ENCODE assay signal across 9 cellular contexts in genomic region chr16:31138621-31139578, GRCh38. TPM values are rescaled to one million over a fixed set of nuclear protein-coding genes. Genes with fewer than 3 reads are reported as not detected.
DNase-seq lines count a peak whose midpoint lies in the region; ATAC-seq, FAIRE-seq and TF ChIP-seq lines count a peak whose summit lies in the region.
"Had no signal": no experiment of that assay in that cellular context is flagged by ENCODE, and none has a peak within 500 bp of the region (broad histone marks: within the 10 kb centered on the region; RNA-seq: fewer than 3 reads in every experiment).

No MANE protein-coding gene starts in this region.

- TF ChIP-seq POLR2A in heart left ventricle (IDR thresholded peaks at IDR 0.05) (no peak), GM12892 (IDR thresholded peaks at IDR 0.05; ENCODE audit: low read depth, low read length) (no peak)

- peak overlapping the region; percentile 9 for H3K4me2 ChIP-seq in mesendoderm (ENCODE audit: low read length)

- H3K79me2 ChIP-seq in mesendoderm (ENCODE audit: control insufficient read depth, insufficient read depth, low read length), result peaks cover 8% of the 10 kb centered on the region

- no peak overlapping the region for H4K5ac ChIP-seq in mesendoderm (ENCODE audit: low read length)

- ATAC-seq in heart left ventricle, result peak in 2 of 4 donors; percentile 3
- no peak for ATAC-seq in Right ventricle myocardium inferior
- ATAC-seq in GM21576 (IDR thresholded peaks at IDR 0.05; ENCODE audit: unreplicated experiment), result no peak
- ATAC-seq in HG03571 (IDR thresholded peaks at IDR 0.05; ENCODE audit: unreplicated experiment), result no peak
- ATAC-seq in HG03095 (IDR thresholded peaks at IDR 0.05; ENCODE audit: unreplicated experiment), result no peak

- H2BK120ac ChIP-seq in mesendoderm (ENCODE audit: low read depth, low read length), result no peak overlapping the region

- no peaks in the 10 kb centered on the region for H3K9me3 ChIP-seq in heart left ventricle
- H3K9me3 ChIP-seq in endodermal cell (ENCODE audit: control insufficient read depth, low read length), result no peaks in the 10 kb centered on the region

- H3K36me3 ChIP-seq in heart left ventricle, result no peaks in the 10 kb centered on the region
- H3K36me3 ChIP-seq in endodermal cell (ENCODE audit: control insufficient read depth, insufficient read depth, low read length), result no peaks in the 10 kb centered on the region
- H3K36me3 ChIP-seq in mesendoderm (ENCODE audit: control insufficient read depth, insufficient read depth, low read length), result no peaks in the 10 kb centered on the region

- H3K4ac ChIP-seq in mesendoderm (ENCODE audit: low read depth, low read length), result no peak overlapping the region

- peaks cover 6% of the 10 kb centered on the region for H3K79me1 ChIP-seq in mesendoderm (ENCODE audit: low read length)

- intact Hi-C loops in heart left ventricle (cut with DNase I), result no loop called here
- intact Hi-C loops in Right ventricle myocardium inferior (cut with DNase I), result no loop called here

- peak overlapping the region; percentile 7 for H2AK5ac ChIP-seq in mesendoderm (ENCODE audit: low read length)

- peak overlapping the region; percentile 85 for H3K23ac ChIP-seq in mesendoderm (ENCODE audit: low read length)

- DNase-seq in heart left ventricle (peak in 3 of 5 donors; percentile 61 to 75 (median 71)), Right ventricle myocardium inferior (ENCODE audit: missing footprints) (no peak), endodermal cell (peak; percentile 89), mesendoderm (peak; percentile 89), GM12892 (ENCODE audit: insufficient read length) (no peak)

- H3K9ac ChIP-seq in endodermal cell (ENCODE audit: extremely low read depth, low read length, poor library complexity, severe bottlenecking), result no peak overlapping the region
- peak overlapping the region; percentile 50 for H3K9ac ChIP-seq in mesendoderm (ENCODE audit: low read length)

- peaks cover 26% of the 10 kb centered on the region for H3K4me1 Mint-ChIP-seq in endodermal cell

- peaks cover 9% of the 10 kb centered on the region for H3K27me3 Mint-ChIP-seq in endodermal cell (ENCODE audit: insufficient read depth)

- no peak for TF ChIP-seq CTCF in heart left ventricle (IDR thresholded peaks at IDR 0.05)
- no peak for TF ChIP-seq CTCF in endodermal cell (conservative IDR thresholded peaks at IDR 0.05)

- H3K27me3 ChIP-seq in heart left ventricle (no peaks in the 10 kb centered on the region), endodermal cell (ENCODE audit: control insufficient read depth, insufficient read depth, low read length, poor library complexity, severe bottlenecking) (no peaks in the 10 kb centered on the region), mesendoderm (ENCODE audit: insufficient read depth, low read length, poor library complexity) (no peaks in the 10 kb centered on the region)

- WGBS in heart left ventricle, 4 donors, result 35 to 42% (median 39%) methylated on average over 21 to 27 of the region's 27 CpGs
- 78 to 88% methylated on average over 5 to 27 of the region's 27 CpGs for WGBS in endodermal cell (ENCODE audit: insufficient coverage in 1 of 2, insufficient read length in 1 of 2), 2 experiments
- no CpG with 5 or more reads among the region's 27 CpGs for WGBS in mesendoderm (ENCODE audit: extremely low coverage, insufficient coverage, low lambda C conversion rate)

- H3K36me3 Mint-ChIP-seq in endodermal cell (ENCODE audit: low read depth), result no peaks in the 10 kb centered on the region

- peak overlapping the region in 4 of 12 donors; percentile 4 to 15 (median 7) for H3K4me3 ChIP-seq in heart left ventricle
- H3K4me3 ChIP-seq in endodermal cell (ENCODE audit: low read length), result no peak overlapping the region
- no peak overlapping the region for H3K4me3 ChIP-seq in mesendoderm (ENCODE audit: low read length)

- no peak overlapping the region for H3K4me3 Mint-ChIP-seq in endodermal cell

- H3K4me1 ChIP-seq in heart left ventricle (peaks cover 3 to 53% (median 30%) of the 10 kb centered on the region in 12 donors), endodermal cell (ENCODE audit: control insufficient read depth, insufficient read depth, low read length) (peaks cover 7% of the 10 kb centered on the region), mesendoderm (ENCODE audit: control insufficient read depth, low read depth, low read length) (peaks cover 18% of the 10 kb centered on the region)

- H2BK5ac ChIP-seq in mesendoderm (ENCODE audit: low read length), result peak overlapping the region; percentile 39

- H4K8ac ChIP-seq in mesendoderm (ENCODE audit: low read depth, low read length), result no peak overlapping the region

- H3K9me3 Mint-ChIP-seq in endodermal cell, result no peaks in the 10 kb centered on the region

- peak overlapping the region; percentile 79 for H3K56ac ChIP-seq in mesendoderm (ENCODE audit: low read length)

- H3K27ac Mint-ChIP-seq in endodermal cell, result no peak overlapping the region

- no peak overlapping the region for H2BK15ac ChIP-seq in mesendoderm (replicated peaks; ENCODE audit: low read depth)

- H3K18ac ChIP-seq in mesendoderm (ENCODE audit: low read length), result peak overlapping the region; percentile 46

- H3K27ac ChIP-seq in heart left ventricle (peak overlapping the region in 4 of 12 donors; percentile 22 to 60 (median 34)), endodermal cell (ENCODE audit: low read depth, low read length) (no peak overlapping the region), mesendoderm (ENCODE audit: low read depth, low read length) (no peak overlapping the region)

- FAIRE-seq in GM12892 (lab: Jason Lieb, UNC), result no peak

RNA-seq across cellular contexts. Expression of gene PRSS8, which starts 3.4 kb away (rescaled TPM):
- total RNA-seq in heart left ventricle, result under 1 TPM in 4 of 9 donors, not detected in 5; 0.17 to 0.44 (median 0.39) TPM
- polyA plus RNA-seq in heart left ventricle, result under 1 TPM; 0.17 to 0.23 TPM
- total RNA-seq in Right ventricle myocardium inferior, result not detected
- 10 to 100 TPM; 79.7 to 80.1 TPM for total RNA-seq in endodermal cell
- polyA plus RNA-seq in endodermal cell (2013, experiment 1 of 2), result 22.8 TPM
- polyA plus RNA-seq in endodermal cell (2013, experiment 2 of 2), result 16.6 TPM
- polyA plus RNA-seq in mesendoderm (2013, experiment 1 of 2), result 64.9 TPM
- 65.6 TPM for polyA plus RNA-seq in mesendoderm (2013, experiment 2 of 2)
- 0.21 TPM for polyA plus RNA-seq in GM12892 (2012; ENCODE audit: missing spikeins)
- polyA plus RNA-seq: AG04450 had no signal

RNA-seq across cellular contexts. Expression of gene PRSS36, which starts 11.0 kb away (rescaled TPM):
- total RNA-seq in heart left ventricle, result 1 to 10 TPM in 7 of 9 donors, under 1 TPM in 2; 0.35 to 5.1 (median 1.2) TPM
- 1 to 10 TPM; 1.0 to 2.6 TPM for polyA plus RNA-seq in heart left ventricle
- total RNA-seq in Right ventricle myocardium inferior, result 3.0 TPM
- total RNA-seq in endodermal cell, result under 1 TPM; 0.22 to 0.71 TPM
- 0.46 TPM for polyA plus RNA-seq in endodermal cell (2013, experiment 1 of 2)
- polyA plus RNA-seq in endodermal cell (2013, experiment 2 of 2), result 0.29 TPM
- polyA plus RNA-seq in mesendoderm (2013, experiment 1 of 2), result 0.39 TPM
- 0.32 TPM for polyA plus RNA-seq in mesendoderm (2013, experiment 2 of 2)
- 0.28 TPM for polyA plus RNA-seq in GM12892 (2012; ENCODE audit: missing spikeins)

RNA-seq across cellular contexts. Expression of gene KAT8, which starts 21.4 kb away (rescaled TPM):
- 10 to 100 TPM; 52.8 to 79.8 (median 64.7) TPM for total RNA-seq in heart left ventricle
- polyA plus RNA-seq in heart left ventricle, result 10 to 100 TPM; 56.7 to 83.2 TPM
- total RNA-seq in Right ventricle myocardium inferior, result 67.4 TPM
- 10 to 100 TPM; 51.0 to 55.8 TPM for total RNA-seq in endodermal cell
- 71.1 TPM for polyA plus RNA-seq in endodermal cell (2013, experiment 1 of 2)
- polyA plus RNA-seq in endodermal cell (2013, experiment 2 of 2), result 61.7 TPM
- 33.3 TPM for polyA plus RNA-seq in mesendoderm (2013, experiment 1 of 2)
- polyA plus RNA-seq in mesendoderm (2013, experiment 2 of 2), result 35.2 TPM
- 31.5 TPM for polyA plus RNA-seq in GM12892 (2012; ENCODE audit: missing spikeins)

RNA-seq across cellular contexts. Expression of gene BCKDK, which starts 30.7 kb away (rescaled TPM):
- 100 to 1,000 TPM in 2 of 9 donors, 10 to 100 TPM in 7; 61.9 to 134 (median 70.0) TPM for total RNA-seq in heart left ventricle
- polyA plus RNA-seq in heart left ventricle, result 10 to 100 TPM; 42.6 to 57.4 TPM
- 79.7 TPM for total RNA-seq in Right ventricle myocardium inferior
- total RNA-seq in endodermal cell, result 10 to 100 TPM; 47.0 to 57.7 TPM
- polyA plus RNA-seq in endodermal cell (2013, experiment 1 of 2), result 44.3 TPM
- polyA plus RNA-seq in endodermal cell (2013, experiment 2 of 2), result 42.0 TPM
- polyA plus RNA-seq in mesendoderm (2013, experiment 1 of 2), result 38.4 TPM
- 38.4 TPM for polyA plus RNA-seq in mesendoderm (2013, experiment 2 of 2)
- polyA plus RNA-seq in GM12892 (2012; ENCODE audit: missing spikeins), result 21.5 TPM

RNA-seq across cellular contexts. Expression of gene FUS, which starts 41.0 kb away (rescaled TPM):
- total RNA-seq in heart left ventricle (100 to 1,000 TPM in 7 of 9 donors, 10 to 100 TPM in 2; 20.3 to 213 (median 127) TPM), Right ventricle myocardium inferior (86.8 TPM), endodermal cell (100 to 1,000 TPM; 698 to 827 TPM)
- 100 to 1,000 TPM; 127 to 155 TPM for polyA plus RNA-seq in heart left ventricle
- 472 TPM for polyA plus RNA-seq in endodermal cell (2013, experiment 1 of 2)
- polyA plus RNA-seq in endodermal cell (2013, experiment 2 of 2), result 385 TPM
- 1,268 TPM for polyA plus RNA-seq in mesendoderm (2013, experiment 1 of 2)
- 1,201 TPM for polyA plus RNA-seq in mesendoderm (2013, experiment 2 of 2)
- 329 TPM for polyA plus RNA-seq in GM12892 (2012; ENCODE audit: missing spikeins)

Comparison
In these comparisons a context has a peak if more than half of its experiments do, and no peak if none do; other contexts are left out.
1. DNase-seq: peak in heart left ventricle (3 of 5), endodermal cell (single experiment) and mesendoderm (single experiment); none in Right ventricle myocardium inferior (single experiment) and GM12892 (single experiment).
2. RNA of gene PRSS8, which starts 3.4 kb away (total RNA-seq): 79.7 to 80.1 TPM in endodermal cell; 0.17 to 0.44 TPM in heart left ventricle and not detected in Right ventricle myocardium inferior (single experiment); every median in the first group is over 10 times any median in the second.